ENCODE assay signal across 8 cellular contexts in the genomic region with DNA sequence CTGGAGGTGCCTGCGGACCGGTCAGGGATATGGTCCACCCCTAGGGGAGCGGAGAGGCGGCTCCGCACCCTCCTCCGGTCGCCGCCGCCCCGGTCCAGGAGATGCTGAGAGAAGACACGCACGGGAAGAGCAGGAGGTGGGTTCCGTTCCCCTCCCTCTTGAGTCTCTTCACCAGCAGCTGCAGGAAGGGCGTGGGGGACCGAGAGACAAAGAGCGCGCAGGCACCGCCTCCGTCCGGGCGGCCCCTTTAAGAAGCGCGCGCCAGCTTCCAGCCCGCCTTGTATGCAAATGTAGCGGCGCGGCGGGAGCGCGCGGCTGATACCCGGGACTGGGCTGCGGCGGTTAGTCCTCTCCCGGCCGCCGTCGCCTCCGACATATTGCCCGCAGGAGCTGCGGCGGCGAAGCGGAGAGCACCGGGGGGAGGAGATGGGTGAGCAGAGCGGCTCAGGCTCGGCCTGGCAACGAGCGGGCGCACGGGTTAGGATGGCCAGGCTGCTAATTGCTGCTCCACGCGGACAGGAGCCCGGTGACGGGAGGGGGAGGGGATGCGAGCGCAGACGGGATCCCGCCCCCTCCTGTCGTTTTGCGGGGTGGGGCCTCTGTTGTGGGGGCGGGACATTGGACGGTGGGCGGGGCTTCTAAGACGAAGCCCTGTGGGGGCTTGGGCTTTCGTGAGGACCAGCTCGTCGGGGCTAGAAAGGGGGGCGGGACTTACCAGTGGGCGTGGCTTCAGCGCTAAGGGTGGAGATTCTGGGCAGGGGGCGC.
DNase-seq lines count a peak whose midpoint lies in the region; ATAC-seq and TF ChIP-seq lines count a peak whose summit lies in the region.

A gene (plus strand): TSS at position 318 of the 765 bp plus-strand sequence. CDS start 109 bp downstream, at position 427.

- ATAC-seq in GM19035 (IDR thresholded peaks at IDR 0.05; ENCODE audit: unreplicated experiment): peak; percentile 87
- peak; percentile 76 for ATAC-seq in HG03342 (IDR thresholded peaks at IDR 0.05; ENCODE audit: unreplicated experiment)

- peak within 1 kb of the TSS; percentile 98 for H3K27ac ChIP-seq in caudate nucleus (ENCODE audit: low read depth, low read length)

- peak; percentile 18; the same call in 1 of the 2 replicates for TF ChIP-seq CTCF in AG10803 (conservative IDR thresholded peaks at IDR 0.05; ENCODE audit: low read length)

- peak; percentile 93 for DNase-seq in AG10803 (ENCODE audit: low read depth)
- peak; percentile 89 to 97 for DNase-seq in NCI-H446 (lab: John Stamatoyannopoulos, UW)
- peak; percentile 82 to 93 (median 88) for DNase-seq in activated CD4-positive, CD25-positive, alpha-beta regulatory T cell (lab: John Stamatoyannopoulos, UW)
- DNase-seq in caudate nucleus (lab: John Stamatoyannopoulos, UW): peak; percentile 67 to 99 (median 94)
- DNase-seq in inferior parietal cortex (ENCODE audit: extremely low spot score): peak; percentile 92
- DNase-seq in stimulated activated CD4-positive, alpha-beta T cell treated with anti-CD3 and anti-CD28 coated beads, Interleukin-12 subunit alpha, Interleukin-12 subunit beta, amount 100 ng/mL, for 24 hours (ENCODE audit: low read depth in 2 of 2): peak; percentile 87 to 90

- peak within 1 kb of the TSS; percentile 92 for H3K4me3 ChIP-seq in AG10803 (ENCODE audit: low read length)

Comparison
In these comparisons a context has a peak if more than half of its experiments do, and no peak if none do; other contexts are left out.
1. Peak in every context shown above with its lines: DNase-seq, ATAC-seq, H3K4me3 ChIP-seq and H3K27ac ChIP-seq.